9 cellular contexts compared by ENCODE assay signal in genomic region chr4:109302366-109303140, GRCh38. TPM values are rescaled to one million over a fixed set of nuclear protein-coding genes. Genes with fewer than 3 reads are reported as not detected.
DNase-seq lines count a peak whose midpoint lies in the region; ATAC-seq, FAIRE-seq and TF ChIP-seq lines count a peak whose summit lies in the region.
"Had no signal": no experiment of that assay in that cellular context is flagged by ENCODE, and none has a peak within 500 bp of the region (broad histone marks: within the 10 kb centered on the region; RNA-seq: fewer than 3 reads in every experiment).

Gene COL25A1 (minus strand): TSS chr4:109302658.

- H3K27me3 Mint-ChIP-seq in glutamatergic neuron (ENCODE audit: unreplicated experiment) = peaks cover 8% of the 10 kb centered on the region

- peaks cover 3% of the 10 kb centered on the region for H3K4me1 Mint-ChIP-seq in glutamatergic neuron (ENCODE audit: low read depth, unreplicated experiment)

- H4K20me1 ChIP-seq in osteoblast (ENCODE audit: insufficient read depth, low read length) = no peaks in the 10 kb centered on the region

- no peaks in the 10 kb centered on the region for H3K36me3 Mint-ChIP-seq in glutamatergic neuron (ENCODE audit: unreplicated experiment)

- intact Hi-C loops in uterus (cut with DNase I; ENCODE audit: low total_unique reads) = no loop called here

- H3K4me2 ChIP-seq in osteoblast (ENCODE audit: insufficient read depth, low read length) = peak within 1 kb of the TSS; percentile 80

- no peak for ATAC-seq in GM19467 (IDR thresholded peaks at IDR 0.05; ENCODE audit: unreplicated experiment)
- ATAC-seq: K562 had no signal

- H3K36me3 ChIP-seq in osteoblast (ENCODE audit: insufficient read depth, low read length) = no peaks in the 10 kb centered on the region
- H3K36me3 ChIP-seq in uterus = no peaks in the 10 kb centered on the region

- H3K9me3 ChIP-seq in osteoblast (ENCODE audit: low read depth, low read length) = no peaks in the 10 kb centered on the region
- H3K9me3 ChIP-seq in uterus = no peaks in the 10 kb centered on the region

- TF ChIP-seq POLR2A in GM12892 (IDR thresholded peaks at IDR 0.05; ENCODE audit: low read depth, low read length) = no peak
- TF ChIP-seq POLR2A in uterus (IDR thresholded peaks at IDR 0.05) = no peak

- no peak within 1 kb of the TSS for H3K27ac ChIP-seq in osteoblast (ENCODE audit: low read depth, low read length)
- H3K27ac ChIP-seq in uterus = peak within 1 kb of the TSS; percentile 36 to 51

- peak within 1 kb of the TSS; percentile 86 for H2AFZ ChIP-seq in osteoblast (ENCODE audit: low read length)

- FAIRE-seq in GM12892 (lab: Jason Lieb, UNC) = no peak
- FAIRE-seq: K562 had no signal

- DNase-seq in GM12892 (ENCODE audit: insufficient read length) = peak; percentile 8
- DNase-seq in NCI-H82 (lab: John Stamatoyannopoulos, UW) = peak; percentile 96
- peak; percentile 40 for DNase-seq in activated naive CD4-positive, alpha-beta T cell treated with Interleukin-2 at 50 U/mL for 16 hours
- DNase-seq in glutamatergic neuron = peak; percentile 84
- peak; percentile 85 for DNase-seq in osteoblast (ENCODE audit: insufficient read length, low spot score, missing footprints)
- DNase-seq in uterus = peak; percentile 43 to 48
- no peak for DNase-seq in SIG-M5 (lab: John Stamatoyannopoulos, UW)

- TF ChIP-seq CTCF in glutamatergic neuron (IDR thresholded peaks at IDR 0.05; ENCODE audit: partially characterized antibody, unreplicated experiment) (no peak), osteoblast (IDR thresholded peaks at IDR 0.05; ENCODE audit: extremely low read depth, low read depth, low read length) (no peak), uterus (IDR thresholded peaks at IDR 0.05) (no peak)

- peaks cover 6% of the 10 kb centered on the region for H3K4me1 ChIP-seq in osteoblast (ENCODE audit: insufficient read depth, low read length)
- peaks cover 4 to 8% of the 10 kb centered on the region in 2 donors for H3K4me1 ChIP-seq in uterus

- H3K27ac Mint-ChIP-seq in glutamatergic neuron (ENCODE audit: unreplicated experiment) = no peak within 1 kb of the TSS

- no peaks in the 10 kb centered on the region for H3K79me2 ChIP-seq in osteoblast (ENCODE audit: insufficient read depth, low read length)

- peak within 1 kb of the TSS; percentile 63 for H3K4me3 ChIP-seq in osteoblast (ENCODE audit: insufficient read depth, low read length)
- peak within 1 kb of the TSS; percentile 47 to 49 for H3K4me3 ChIP-seq in uterus
- H3K4me3 ChIP-seq: K562 had no signal

- H3K9me3 Mint-ChIP-seq in glutamatergic neuron (ENCODE audit: unreplicated experiment) = peaks cover 4% of the 10 kb centered on the region

- H3K4me3 Mint-ChIP-seq in glutamatergic neuron (ENCODE audit: unreplicated experiment) = peak within 1 kb of the TSS; percentile 95

- peaks cover 50% of the 10 kb centered on the region for H3K27me3 ChIP-seq in osteoblast (ENCODE audit: insufficient read depth, low read length)
- H3K27me3 ChIP-seq in uterus = peaks cover 0 to 12% of the 10 kb centered on the region in 2 donors

RNA-seq across cellular contexts. Expression of gene COL25A1, which starts in this region (rescaled TPM):
- not detected for polyA plus RNA-seq in GM12892 (2012; ENCODE audit: missing spikeins)
- total RNA-seq in glutamatergic neuron (ENCODE audit: unreplicated experiment) = 1.1 TPM
- 1.2 and 1.4 TPM in 2 replicates for total RNA-seq in osteoblast
- 10 to 100 TPM in 1 of 4 donors, 1 to 10 TPM in 1, under 1 TPM in 1, not detected in 1; 0.26 to 41.1 (median 1.8) TPM for total RNA-seq in uterus
